In genomic region chr5:126777974-126778674, GRCh38 we compare ENCODE assay signal across 1 cellular context.
TF ChIP-seq lines count a peak whose summit lies in the region.

No MANE protein-coding gene starts in this region.

TF ChIP-seq in WTC11, 78 proteins besides CTCF, POLR2A, EP300 and RAD21 (continued from another document):
- TF ChIP-seq ARID4B (CRISPR knock-in tag; IDR thresholded peaks at IDR 0.05; ENCODE audit: borderline replicate concordance) (no peak; the same call in none of the 2 replicates), IRF2 (CRISPR knock-in tag; IDR thresholded peaks at IDR 0.05; ENCODE audit: borderline replicate concordance, low read depth) (0 out of 2 replicates have a peak, but pooled peaks have one; percentile 6), ETV6 (CRISPR knock-in tag; IDR thresholded peaks at IDR 0.05) (peak; percentile 92; the same call in 1 of the 2 replicates), ZNF263 (CRISPR knock-in tag; IDR thresholded peaks at IDR 0.05; ENCODE audit: low read depth) (no peak), USF1 (CRISPR knock-in tag; IDR thresholded peaks at IDR 0.05) (peak; percentile 9), SMAD3 (CRISPR knock-in tag; IDR thresholded peaks at IDR 0.05; ENCODE audit: borderline replicate concordance) (peak; percentile 50; the same call in 1 of the 2 replicates), CDX4 (CRISPR knock-in tag; IDR thresholded peaks at IDR 0.05; ENCODE audit: borderline replicate concordance) (no peak), FOXK1 (CRISPR knock-in tag; IDR thresholded peaks at IDR 0.05) (peak; percentile 21; the same call in 1 of the 2 replicates), ZNF232 (CRISPR knock-in tag; IDR thresholded peaks at IDR 0.05) (no peak), SP1 (CRISPR knock-in tag; conservative IDR thresholded peaks at IDR 0.05) (peak; percentile 62; the same call in 1 of the 2 replicates), FOXP1 (CRISPR knock-in tag; IDR thresholded peaks at IDR 0.05; ENCODE audit: borderline replicate concordance) (no peak)
